Comparison of ENCODE assay signal across 8 cellular contexts in genomic region chrX:135973025-135973547, GRCh38. TPM values are rescaled to one million over a fixed set of nuclear protein-coding genes. Genes with fewer than 3 reads are reported as not detected.
A peak's percentile ranks its signal among the peaks of the same experiment; 100 is the strongest.
DNase-seq lines count a peak whose midpoint lies in the region; ATAC-seq and TF ChIP-seq lines count a peak whose summit lies in the region.

No MANE protein-coding gene starts in this region.

- H3K27me3 ChIP-seq in BJ (ENCODE audit: control insufficient read depth, insufficient read depth, low read length) (no peaks in the 10 kb centered on the region), IMR-90 (ENCODE audit: control insufficient read depth, insufficient read depth, low read length) (no peaks in the 10 kb centered on the region), adrenal gland (no peaks in the 10 kb centered on the region), iPS-18a (ENCODE audit: control insufficient read depth, insufficient read depth, low read length) (no peaks in the 10 kb centered on the region)

- TF ChIP-seq CTCF in BJ (IDR thresholded peaks at IDR 0.05; ENCODE audit: insufficient read depth, low read depth, low read length) (0 out of 2 replicates have a peak, but pooled peaks have one; percentile 18), IMR-90 (conservative IDR thresholded peaks at IDR 0.05; ENCODE audit: low read depth, low read length) (no peak), adrenal gland (IDR thresholded peaks at IDR 0.05) (no peak)

- H3K18ac ChIP-seq in IMR-90 (ENCODE audit: low read depth, low read length): no peak overlapping the region

- intact Hi-C loops in IMR-90 (cut with micrococcal nuclease) (no loop called here), adrenal gland (cut with DNase I) (no loop called here)

- no peak for DNase-seq in BJ (ENCODE audit: low read depth)
- peak; percentile 13 for DNase-seq in IMR-90
- DNase-seq in adrenal gland: peak in 4 of 7 donors; percentile 11 to 50 (median 17)
- no peak for DNase-seq in stimulated activated CD4-positive, alpha-beta T cell treated with anti-CD3 and anti-CD28 coated beads, Interleukin-4, amount 100 ng/mL, for 24 hours
- DNase-seq in hepatic stellate cell (ENCODE audit: low spot score): no peak

- H2AK9ac ChIP-seq in IMR-90 (replicated peaks; ENCODE audit: low read depth, low read length, poor library complexity): peak overlapping the region; percentile 10

- H3K79me1 ChIP-seq in IMR-90 (ENCODE audit: low read depth in 1 of 2, low read length in 2 of 2): peaks cover 4 to 7% of the 10 kb centered on the region in 2 experiments; a peak in 1 of 4 replicates

- no peak overlapping the region for H2BK5ac ChIP-seq in IMR-90 (ENCODE audit: low read depth, low read length, poor library complexity, severe bottlenecking)

- no peak overlapping the region for H3K56ac ChIP-seq in IMR-90 (ENCODE audit: extremely low read depth, insufficient read depth, low read length)

- peak overlapping the region; percentile 49 for H4K5ac ChIP-seq in IMR-90 (ENCODE audit: low read depth, low read length)

- no peak overlapping the region; the same call in 1 of the 2 replicates for H3K4ac ChIP-seq in IMR-90 (ENCODE audit: low read depth, low read length)

- H3K9ac ChIP-seq in IMR-90 (ENCODE audit: low read depth, low read length) (peak overlapping the region; percentile 90), iPS-18a (ENCODE audit: low read length) (peak overlapping the region; percentile 82)

- H4K91ac ChIP-seq in IMR-90 (ENCODE audit: insufficient read depth, low read depth, low read length): no peak overlapping the region; the same call in 1 of the 2 replicates

- no peak overlapping the region; the same call in 1 of the 2 replicates for H3K23ac ChIP-seq in IMR-90 (ENCODE audit: low read depth, low read length)

- no peaks in the 10 kb centered on the region for H3K9me3 ChIP-seq in IMR-90 (ENCODE audit: control insufficient read depth, insufficient read depth, low read length)
- no peaks in the 10 kb centered on the region for H3K9me3 ChIP-seq in adrenal gland (replicated peaks in 1 of 3)
- peaks cover 25% of the 10 kb centered on the region for H3K9me3 ChIP-seq in iPS-18a (ENCODE audit: control insufficient read depth, low read depth, low read length)

- H2BK20ac ChIP-seq in IMR-90 (ENCODE audit: low read depth, low read length): no peak overlapping the region

- in situ Hi-C loops in IMR-90 (cut with MboI; ENCODE audit: low sequenced_read_pairs): no loop called here

- no peaks in the 10 kb centered on the region for H3K9me1 ChIP-seq in IMR-90 (ENCODE audit: insufficient read depth, low read length)

- H3K14ac ChIP-seq in IMR-90 (replicated peaks; ENCODE audit: low read depth, low read length): no peak overlapping the region

- H2AFZ ChIP-seq in IMR-90 (replicated peaks; ENCODE audit: low read length, poor library complexity): peak overlapping the region; percentile 89

- dilution Hi-C loops in IMR-90 (cut with HindIII; ENCODE audit: low sequenced_read_pairs, unreplicated experiment): no loop called here

- H3K27ac ChIP-seq in IMR-90 (ENCODE audit: insufficient read depth, low read length) (peak overlapping the region; percentile 68), adrenal gland (peak overlapping the region; percentile 79 to 91 (median 89)), iPS-18a (ENCODE audit: low read length) (no peak overlapping the region), skin epidermis (peak overlapping the region; percentile 67 to 93 (median 84))

- H4K20me1 ChIP-seq in IMR-90 (ENCODE audit: insufficient read depth, low read length): 0 out of 2 replicates have a peak, but pooled peaks cover 5% of the 10 kb centered on the region

- CTCF ChIA-PET in BJ (lab: Yijun Ruan, JAX): no interaction called here
- CTCF ChIA-PET in IMR-90 (lab: Yijun Ruan, JAX): no interaction called here

- no TSS peak for BruUV-seq in IMR-90 (replicated peaks; lab: Mats Ljungman, UMichigan)

- 51% methylated on average over 6 of the region's 10 CpGs; no CpG with 5 or more reads in 1 of the 2 experiments for WGBS in IMR-90 (ENCODE audit: extremely low coverage in 2 of 2, insufficient read length in 1 of 2), 2 experiments
- WGBS in adrenal gland, 4 donors: 1 to 49% (median 18%) methylated on average over 9 to 10 of the region's 10 CpGs

- H2AK5ac ChIP-seq in IMR-90 (ENCODE audit: low read depth, low read length): no peak overlapping the region

- TF ChIP-seq POLR2A in IMR-90 (IDR thresholded peaks at IDR 0.05; ENCODE audit: low read depth, low read length) (no peak), adrenal gland (IDR thresholded peaks at IDR 0.05) (no peak)

- peak overlapping the region; percentile 39 to 83; a peak in 2 of 4 replicates for H4K8ac ChIP-seq in IMR-90 (ENCODE audit: low read depth in 2 of 2, low read length in 2 of 2)

- peak; percentile 36 for ATAC-seq in GM19025 (IDR thresholded peaks at IDR 0.05; ENCODE audit: low read depth, unreplicated experiment)
- ATAC-seq in IMR-90 (ENCODE audit: low read depth): peak; percentile 25

- peak overlapping the region; percentile 77 for H3K4me2 ChIP-seq in IMR-90 (ENCODE audit: low read depth, low read length)

- no peaks in the 10 kb centered on the region for H3K36me3 ChIP-seq in BJ (ENCODE audit: control insufficient read depth, insufficient read depth, low read length)
- H3K36me3 ChIP-seq in IMR-90 (ENCODE audit: control insufficient read depth, insufficient read depth, low read length): no peaks in the 10 kb centered on the region
- no peaks in the 10 kb centered on the region for H3K36me3 ChIP-seq in adrenal gland (replicated peaks in 1 of 2)
- H3K36me3 ChIP-seq in iPS-18a (ENCODE audit: control insufficient read depth, low read depth, low read length): no peaks in the 10 kb centered on the region

- TF ChIP-seq RAD21 in IMR-90 (IDR thresholded peaks at IDR 0.05; ENCODE audit: low read length): no peak

- POLR2A ChIA-PET in BJ (lab: Charles Lee) (no interaction called here), IMR-90 (lab: Charles Lee; ENCODE audit: unreplicated experiment) (no interaction called here)

- H3K4me1 ChIP-seq in IMR-90 (ENCODE audit: control insufficient read depth, insufficient read depth, low read length): no peaks in the 10 kb centered on the region
- peaks cover 0 to 9% of the 10 kb centered on the region in 2 donors for H3K4me1 ChIP-seq in adrenal gland (replicated peaks in 1 of 2)
- H3K4me1 ChIP-seq in iPS-18a (ENCODE audit: control insufficient read depth, low read depth, low read length): no peaks in the 10 kb centered on the region

- H3K4me3 ChIP-seq in BJ (ENCODE audit: low read depth, low read length): peak overlapping the region; percentile 86
- peak overlapping the region; percentile 94 for H3K4me3 ChIP-seq in IMR-90 (ENCODE audit: insufficient read depth, low read depth, low read length)
- peak overlapping the region in 3 of 4 donors; percentile 48 to 65 (median 60) for H3K4me3 ChIP-seq in adrenal gland
- H3K4me3 ChIP-seq in iPS-18a (ENCODE audit: low read length): peak overlapping the region; percentile 90
- peak overlapping the region; percentile 60 to 84 (median 68) for H3K4me3 ChIP-seq in skin epidermis

- no peak overlapping the region for H2BK15ac ChIP-seq in IMR-90 (ENCODE audit: low read depth, low read length)

- no peak overlapping the region for H2BK120ac ChIP-seq in IMR-90 (ENCODE audit: low read depth, low read length)

TF ChIP-seq in IMR-90, 13 proteins besides CTCF, POLR2A, EP300 and RAD21 (continues in another document):
- TF ChIP-seq CEBPB (IDR thresholded peaks at IDR 0.05; ENCODE audit: low read depth, low read length): no peak
- no peak for TF ChIP-seq RCOR1 (IDR thresholded peaks at IDR 0.05; ENCODE audit: insufficient replicate concordance, low read length)
- no peak for TF ChIP-seq RFX5 (IDR thresholded peaks at IDR 0.05; ENCODE audit: low read depth, low read length)
- no peak for TF ChIP-seq CHD1 (IDR thresholded peaks at IDR 0.05; ENCODE audit: low read depth, low read length)
- no peak for TF ChIP-seq MAZ (IDR thresholded peaks at IDR 0.05; ENCODE audit: borderline replicate concordance, low read depth, low read length)
- TF ChIP-seq ELK1 (IDR thresholded peaks at IDR 0.05; ENCODE audit: borderline replicate concordance, low read depth, low read length): no peak
- no peak for TF ChIP-seq FOS (IDR thresholded peaks at IDR 0.05; ENCODE audit: low read depth, low read length)
- no peak for TF ChIP-seq SMC3 (IDR thresholded peaks at IDR 0.05; ENCODE audit: low read depth, low read length)
- TF ChIP-seq MXI1 (IDR thresholded peaks at IDR 0.05; ENCODE audit: borderline replicate concordance, low read depth, low read length): no peak

RNA-seq across cellular contexts. Expression of gene MMGT1, which starts 0.7 kb away (rescaled TPM):
- polyA plus RNA-seq in BJ (2011; rRNA removed) (9.8 and 21.1 TPM in 2 replicates), IMR-90 (2012; rRNA removed) (6.5 and 8.1 TPM in 2 replicates), adrenal gland (10 to 100 TPM in 1 of 3 donors, 1 to 10 TPM in 2; 1.4 to 20.7 (median 2.9) TPM)
- 11.2 and 13.2 TPM in 2 replicates for polyA minus RNA-seq in BJ (2011; rRNA and poly(A)+ RNA removed)
- total RNA-seq in IMR-90 (2012; rRNA removed) (7.5 and 18.6 TPM in 2 replicates), adrenal gland (10 to 100 TPM in 7 of 8 donors, 1 to 10 TPM in 1; 8.2 to 23.5 (median 13.7) TPM)
- polyA plus RNA-seq in IMR-90 (2012; cell fraction: cytosol; rRNA removed): 1.7 and 2.0 TPM in 2 replicates
- polyA plus RNA-seq in IMR-90 (2012; cell fraction: nucleus; rRNA removed; ENCODE audit: low replicate concordance): 0.40 and 2.3 TPM in 2 replicates

RNA-seq across cellular contexts. Expression of gene SLC9A6, which starts 12.1 kb away (rescaled TPM):
- polyA plus RNA-seq in BJ (2011; rRNA removed) (6.3 and 12.0 TPM in 2 replicates), IMR-90 (2012; rRNA removed) (5.2 and 6.9 TPM in 2 replicates), adrenal gland (10 to 100 TPM in 2 of 3 donors, 1 to 10 TPM in 1; 10.0 to 17.2 (median 10.0) TPM)
- 10.2 and 11.2 TPM in 2 replicates for polyA minus RNA-seq in BJ (2011; rRNA and poly(A)+ RNA removed)
- total RNA-seq in IMR-90 (2012; rRNA removed) (19.0 and 25.0 TPM in 2 replicates), adrenal gland (10 to 100 TPM; 15.3 to 36.2 (median 16.6) TPM)
- 2.6 and 3.3 TPM in 2 replicates for polyA plus RNA-seq in IMR-90 (2012; cell fraction: cytosol; rRNA removed)
- 2.4 and 7.3 TPM in 2 replicates for polyA plus RNA-seq in IMR-90 (2012; cell fraction: nucleus; rRNA removed; ENCODE audit: low replicate concordance)

Comparison
In these comparisons a context has a peak if more than half of its experiments do, and no peak if none do; other contexts are left out.
1. DNase-seq: peak in IMR-90 (single experiment) and adrenal gland (4 of 7); none in BJ (single experiment), stimulated activated CD4-positive, alpha-beta T cell treated with anti-CD3 and anti-CD28 coated beads, Interleukin-4, amount 100 ng/mL, for 24 hours (single experiment) and hepatic stellate cell (single experiment).
2. Peak in every context shown above with its lines, with median percentiles within 50 percentile points of each other: H3K4me3 ChIP-seq.